ENCODE assay signal across 17 cellular contexts in the genomic region with DNA sequence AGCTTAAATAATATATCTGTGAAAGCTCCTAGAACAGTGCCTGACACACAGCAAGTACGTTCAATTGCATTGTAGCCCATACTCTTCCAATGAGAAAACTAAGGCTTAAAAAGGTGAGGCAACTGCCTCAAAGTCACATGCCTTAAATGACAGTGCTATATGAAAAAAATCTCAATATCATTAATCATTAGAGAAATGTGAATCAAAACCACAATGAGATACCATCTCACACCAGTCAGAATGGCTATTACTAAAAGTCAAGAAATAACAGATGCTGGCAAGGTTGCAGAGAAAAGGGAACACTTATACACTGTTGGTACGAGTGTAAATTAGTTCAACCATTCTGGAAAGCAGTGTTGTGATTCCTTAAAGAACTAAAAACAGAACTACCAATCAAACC.
DNase-seq lines count a peak whose midpoint lies in the region; ATAC-seq and TF ChIP-seq lines count a peak whose summit lies in the region.
"Had no signal": no experiment of that assay in that cellular context is flagged by ENCODE, and none has a peak within 500 bp of the region (broad histone marks: within the 10 kb centered on the region; RNA-seq: fewer than 3 reads in every experiment).

No MANE protein-coding gene starts in this region.

- H3K9me3 Mint-ChIP-seq in Caco-2 (ENCODE audit: unreplicated experiment) (no peaks in the 10 kb centered on the region), HFFc6 (no peaks in the 10 kb centered on the region), GM23338 (peaks cover 3% of the 10 kb centered on the region; the same call in 2 of the 3 replicates)
- H3K9me3 Mint-ChIP-seq: CD4-positive, alpha-beta memory T cell had no signal

- TF ChIP-seq CTCF in Caco-2 (IDR thresholded peaks at IDR 0.05; ENCODE audit: insufficient read depth in 1 of 2, low read depth in 1 of 2, low read length in 1 of 2, severe bottlenecking in 1 of 2, unreplicated experiment in 1 of 2) = no peak
- TF ChIP-seq CTCF in HFFc6 (IDR thresholded peaks at IDR 0.05) = no peak
- no peak for TF ChIP-seq CTCF in mammary epithelial cell (conservative IDR thresholded peaks at IDR 0.05 in 1 of 2, IDR thresholded peaks at IDR 0.05 in 1 of 2; ENCODE audit: extremely low read depth in 1 of 2, insufficient read depth in 1 of 2, low read depth in 1 of 2, low read length in 2 of 2)
- no peak for TF ChIP-seq CTCF in neutrophil (IDR thresholded peaks at IDR 0.05)
- no peak for TF ChIP-seq CTCF in GM23338 (conservative IDR thresholded peaks at IDR 0.05; ENCODE audit: low read depth in 2 of 2)

- no peak for DNase-seq in Caco-2
- no peak for DNase-seq in HFFc6
- peak; percentile 50 for DNase-seq in mammary epithelial cell
- no peak for DNase-seq in NK-92 (lab: John Stamatoyannopoulos, UW; ENCODE audit: unreplicated experiment)
- no peak for DNase-seq in GM23338 (ENCODE audit: low spot score)
- no peak for DNase-seq in posterior vena cava (ENCODE audit: low spot score)
- DNase-seq: ACHN; AML-193; Calu3; CD4-positive, alpha-beta memory T cell; DMS79 treated with DMSO at 0.1 percent for 48 hours had no signal

- H3K4me1 ChIP-seq in Caco-2 (peaks cover 33% of the 10 kb centered on the region), mammary epithelial cell (ENCODE audit: insufficient read depth, low read length) (peaks cover 74% of the 10 kb centered on the region), neutrophil (ENCODE audit: control insufficient read depth in 1 of 2, insufficient read depth in 1 of 2, low read depth in 1 of 2, low read length in 1 of 2) (peaks cover 69% of the 10 kb centered on the region in 2 experiments), GM23338 (ENCODE audit: insufficient read depth) (no peaks in the 10 kb centered on the region)

- H3K36me3 Mint-ChIP-seq in Caco-2 (ENCODE audit: insufficient read depth, unreplicated experiment) (no peaks in the 10 kb centered on the region), HFFc6 (ENCODE audit: low read depth) (no peaks in the 10 kb centered on the region), GM23338 (ENCODE audit: low read depth) (no peaks in the 10 kb centered on the region)
- H3K36me3 Mint-ChIP-seq: CD4-positive, alpha-beta memory T cell had no signal

- POLR2A ChIA-PET in Caco-2 (lab: Charles Lee) = no interaction called here

- H3K4me3 ChIP-seq in Caco-2 (ENCODE audit: low read depth, low read length) (no peak overlapping the region), mammary epithelial cell (replicated peaks in 1 of 3; ENCODE audit: insufficient read depth in 1 of 3, low read depth in 2 of 3, low read length in 3 of 3) (no peak overlapping the region), neutrophil (ENCODE audit: low read depth in 1 of 2, low read length in 1 of 2) (no peak overlapping the region), GM23338 (no peak overlapping the region)
- H3K4me3 ChIP-seq: GM12878, HAP-1, K562 had no signal

- H4K20me1 ChIP-seq in mammary epithelial cell (ENCODE audit: insufficient read depth, low read length) (no peaks in the 10 kb centered on the region), GM23338 (replicated peaks; ENCODE audit: insufficient read depth) (no peaks in the 10 kb centered on the region)

- WGBS in mammary epithelial cell (ENCODE audit: low coverage, missing lambda C conversion rate) = 80% methylated on average over 2 of the region's 2 CpGs

- in situ Hi-C loops in mammary epithelial cell (cut with MboI; ENCODE audit: low sequenced_read_pairs in 2 of 2) = loop anchor here in 1 of 2 donors (5.0 kb wide), 1 partner anchor 304 kb away; no protein-coding TSS in a partner anchor

- H3K27me3 ChIP-seq in Caco-2 (replicated peaks; ENCODE audit: control insufficient read depth, insufficient read depth, low read length) = no peaks in the 10 kb centered on the region
- no peaks in the 10 kb centered on the region for H3K27me3 ChIP-seq in mammary epithelial cell (ENCODE audit: insufficient read depth, low read length)
- peaks cover 5% of the 10 kb centered on the region for H3K27me3 ChIP-seq in neutrophil
- H3K27me3 ChIP-seq in GM23338 (ENCODE audit: insufficient read depth) = 0 out of 2 replicates have a peak, but pooled peaks cover 2% of the 10 kb centered on the region

- dilution Hi-C loops in mammary epithelial cell (cut with HindIII; ENCODE audit: low sequenced_read_pairs) = no loop called here

- H3K36me3 ChIP-seq in Caco-2 (ENCODE audit: control insufficient read depth, insufficient read depth, low read length) = no peaks in the 10 kb centered on the region
- no peaks in the 10 kb centered on the region for H3K36me3 ChIP-seq in mammary epithelial cell (ENCODE audit: insufficient read depth, low read length)
- no peaks in the 10 kb centered on the region for H3K36me3 ChIP-seq in neutrophil
- no peaks in the 10 kb centered on the region for H3K36me3 ChIP-seq in GM23338 (ENCODE audit: insufficient read depth)
- H3K36me3 ChIP-seq: HAP-1 had no signal

- no peak for ATAC-seq in GM23338
- ATAC-seq: GM12878, K562 had no signal

- H3K4me1 Mint-ChIP-seq in Caco-2 (ENCODE audit: low read depth, unreplicated experiment) = peaks cover 23% of the 10 kb centered on the region
- H3K4me1 Mint-ChIP-seq in HFFc6 (ENCODE audit: low read depth) = peaks cover 79% of the 10 kb centered on the region
- peaks cover 4% of the 10 kb centered on the region; the same call in 2 of the 3 replicates for H3K4me1 Mint-ChIP-seq in GM23338

- H3K79me2 ChIP-seq in mammary epithelial cell (ENCODE audit: insufficient read depth, low read length) (no peaks in the 10 kb centered on the region), GM23338 (replicated peaks; ENCODE audit: insufficient read depth) (no peaks in the 10 kb centered on the region)

- no peaks in the 10 kb centered on the region for H3K9me2 ChIP-seq in GM23338 (ENCODE audit: insufficient read depth)

- H2AFZ ChIP-seq in mammary epithelial cell (ENCODE audit: low read depth, low read length) = no peak overlapping the region
- H2AFZ ChIP-seq in GM23338 = no peak overlapping the region

- no peaks in the 10 kb centered on the region for H3K9me3 ChIP-seq in Caco-2
- no peaks in the 10 kb centered on the region for H3K9me3 ChIP-seq in mammary epithelial cell (replicated peaks; ENCODE audit: insufficient read depth, low read length)
- H3K9me3 ChIP-seq in neutrophil = no peaks in the 10 kb centered on the region
- H3K9me3 ChIP-seq: HAP-1 had no signal

- intact Hi-C loops in Caco-2 (cut with micrococcal nuclease; ENCODE audit: unreplicated experiment) (no loop called here), mammary epithelial cell (cut with micrococcal nuclease) (loop anchor here (5.0 to 10.0 kb wide), 3 partner anchors 79 to 1078 kb away; no protein-coding TSS in a partner anchor), posterior vena cava (cut with DNase I) (loop anchor here in 1 of 2 donors (10.0 kb wide), 1 partner anchor 302 kb away; no protein-coding TSS in a partner anchor)

- H3K27me3 Mint-ChIP-seq in Caco-2 (ENCODE audit: insufficient read depth, unreplicated experiment) = no peaks in the 10 kb centered on the region
- no peaks in the 10 kb centered on the region for H3K27me3 Mint-ChIP-seq in HFFc6 (ENCODE audit: insufficient read depth)
- no peaks in the 10 kb centered on the region for H3K27me3 Mint-ChIP-seq in GM23338 (ENCODE audit: insufficient read depth, low read depth, poor library complexity)

- CTCF ChIA-PET in Caco-2 (lab: Charles Lee) = interaction anchor here (1.9 to 2.0 kb wide), 2 partner anchors 16 to 206 kb away, joined by 4 to 10 read pairs; no protein-coding TSS in a partner anchor
- CTCF ChIA-PET in mammary epithelial cell (lab: Charles Lee; ENCODE audit: low non-redundant PET) = no interaction called here

- H3K4me3 Mint-ChIP-seq in Caco-2 (ENCODE audit: unreplicated experiment) = no peak overlapping the region
- H3K4me3 Mint-ChIP-seq in HFFc6 = no peak overlapping the region
- H3K4me3 Mint-ChIP-seq in GM23338 = no peak overlapping the region
- H3K4me3 Mint-ChIP-seq: CD4-positive, alpha-beta memory T cell had no signal

- no peak overlapping the region for H3K9ac ChIP-seq in mammary epithelial cell (ENCODE audit: insufficient read depth, low read length)

- H3F3A ChIP-seq in GM23338 (replicated peaks; ENCODE audit: low read depth) = no peaks in the 10 kb centered on the region

- H3K27ac ChIP-seq in mammary epithelial cell (ENCODE audit: insufficient read depth, low read depth, low read length) = peak overlapping the region; percentile 99
- peak overlapping the region; percentile 90 for H3K27ac ChIP-seq in neutrophil
- no peak overlapping the region for H3K27ac ChIP-seq in GM23338 (ENCODE audit: low read depth)
- H3K27ac ChIP-seq: C4-2B, HL-60 had no signal

- H3K27ac Mint-ChIP-seq in Caco-2 (ENCODE audit: unreplicated experiment) = peak overlapping the region; percentile 71
- peak overlapping the region; percentile 89 for H3K27ac Mint-ChIP-seq in HFFc6
- no peak overlapping the region for H3K27ac Mint-ChIP-seq in GM23338
- H3K27ac Mint-ChIP-seq: CD4-positive, alpha-beta memory T cell had no signal

- no peak overlapping the region for H3K4me2 ChIP-seq in mammary epithelial cell (ENCODE audit: insufficient read depth, low read depth, low read length)
- H3K4me2 ChIP-seq in GM23338 = no peak overlapping the region

- BruUV-seq in Caco-2 (replicated peaks; lab: Mats Ljungman, UMichigan) (no TSS peak), mammary epithelial cell (replicated peaks; lab: Mats Ljungman, UMichigan) (no TSS peak)

TF ChIP-seq in GM23338, 12 proteins besides CTCF, POLR2A, EP300 and RAD21 (continues in another document):
- TF ChIP-seq STAT1 (IDR thresholded peaks at IDR 0.05; ENCODE audit: unreplicated experiment) (no peak), POLR2AphosphoS5 (IDR thresholded peaks at IDR 0.05; ENCODE audit: low read depth) (no peak), EZH2phosphoT487 (IDR thresholded peaks at IDR 0.05; ENCODE audit: unreplicated experiment) (no peak)
- TF ChIP-seq, protein P1, sequence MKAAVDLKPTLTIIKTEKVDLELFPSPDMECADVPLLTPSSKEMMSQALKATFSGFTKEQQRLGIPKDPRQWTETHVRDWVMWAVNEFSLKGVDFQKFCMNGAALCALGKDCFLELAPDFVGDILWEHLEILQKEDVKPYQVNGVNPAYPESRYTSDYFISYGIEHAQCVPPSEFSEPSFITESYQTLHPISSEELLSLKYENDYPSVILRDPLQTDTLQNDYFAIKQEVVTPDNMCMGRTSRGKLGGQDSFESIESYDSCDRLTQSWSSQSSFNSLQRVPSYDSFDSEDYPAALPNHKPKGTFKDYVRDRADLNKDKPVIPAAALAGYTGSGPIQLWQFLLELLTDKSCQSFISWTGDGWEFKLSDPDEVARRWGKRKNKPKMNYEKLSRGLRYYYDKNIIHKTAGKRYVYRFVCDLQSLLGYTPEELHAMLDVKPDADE (IDR thresholded peaks at IDR 0.05) = no peak
